20 cellular contexts compared by ENCODE assay signal in the genomic region with DNA sequence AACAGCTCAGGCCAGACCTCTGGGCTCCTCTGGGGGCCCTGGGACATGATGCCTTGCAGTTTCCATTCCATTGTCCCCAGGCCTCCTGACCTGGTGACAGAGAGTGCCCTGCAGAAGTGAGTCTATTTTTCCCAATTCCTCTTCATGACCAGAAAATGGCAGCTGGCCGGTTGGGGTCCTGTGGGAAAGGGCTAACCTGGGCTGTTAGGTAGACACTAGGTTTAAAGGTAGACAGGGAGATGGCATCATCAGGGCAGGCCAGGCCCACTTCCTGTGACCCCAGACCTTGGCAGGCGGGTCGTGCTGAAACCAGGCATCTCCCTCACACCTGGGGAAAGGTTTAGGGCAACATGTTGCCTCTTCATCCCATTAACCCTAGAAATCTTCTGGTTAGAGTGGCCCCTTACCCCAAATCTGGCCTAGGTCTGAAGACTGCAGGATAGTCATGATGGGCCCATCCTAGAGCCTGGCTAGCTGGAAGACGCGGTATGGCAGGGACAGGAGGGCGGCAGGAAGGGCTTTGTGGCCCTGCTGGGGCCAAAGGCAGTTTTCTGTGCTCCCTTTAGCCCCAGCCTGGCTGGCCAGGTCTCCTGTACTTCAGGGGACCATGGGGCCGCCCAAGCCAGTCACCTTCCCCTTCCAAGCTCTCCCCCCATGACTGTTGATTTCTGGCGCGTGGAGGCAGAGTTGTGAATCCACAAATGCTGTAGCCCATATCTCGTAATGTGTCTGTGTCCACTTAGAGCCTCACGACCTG. TPM values are rescaled to one million over a fixed set of nuclear protein-coding genes. Genes with fewer than 3 reads are reported as not detected.
DNase-seq lines count a peak whose midpoint lies in the region; ATAC-seq and TF ChIP-seq lines count a peak whose summit lies in the region.
"Had no signal": no experiment of that assay in that cellular context is flagged by ENCODE, and none has a peak within 500 bp of the region (broad histone marks: within the 10 kb centered on the region; RNA-seq: fewer than 3 reads in every experiment).

No MANE protein-coding gene starts in this region.

- H3K79me2 ChIP-seq in neural progenitor cell (ENCODE audit: low read depth) = no peaks in the 10 kb centered on the region

- no peak overlapping the region for H3K9ac ChIP-seq in neural progenitor cell
- H3K9ac ChIP-seq: GM23248 had no signal

- H3K4me2 ChIP-seq in neural progenitor cell = no peak overlapping the region
- H3K4me2 ChIP-seq: A549 had no signal

- in situ Hi-C loops in G401 (cut with HindIII; ENCODE audit: low sequenced_read_pairs) = no loop called here

- peaks cover 22% of the 10 kb centered on the region for H3K4me1 Mint-ChIP-seq in activated CD4-positive, alpha-beta T cell treated with anti-CD3 and anti-CD28 coated beads, Interleukin-2, amount 10 ng/mL, durations not matched to agents 7 days and 5 days
- H3K4me1 Mint-ChIP-seq in activated CD4-positive, alpha-beta T cell treated with anti-CD3 and anti-CD28 coated beads for 36 hours = peaks cover 16% of the 10 kb centered on the region
- H3K4me1 Mint-ChIP-seq in neural progenitor cell = peaks cover 14% of the 10 kb centered on the region

- no peaks in the 10 kb centered on the region for H3K27me3 ChIP-seq in neural progenitor cell
- H3K27me3 ChIP-seq in upper lobe of right lung = no peaks in the 10 kb centered on the region
- H3K27me3 ChIP-seq in vagina = no peaks in the 10 kb centered on the region

- DNase-seq in activated CD4-positive, alpha-beta T cell treated with anti-CD3 and anti-CD28 coated beads, Interleukin-2, amount 10 ng/mL, durations not matched to agents 7 days and 5 days = no peak
- no peak for DNase-seq in activated CD4-positive, alpha-beta T cell treated with anti-CD3 and anti-CD28 coated beads for 36 hours
- DNase-seq in islet precursor cell = peak; percentile 22
- DNase-seq in neural progenitor cell (ENCODE audit: low spot score) = no peak
- DNase-seq in upper lobe of right lung = peak; percentile 44
- no peak for DNase-seq in stimulated activated CD4-positive, alpha-beta T cell treated with anti-CD3 and anti-CD28 coated beads, Interleukin-12 subunit alpha, Interleukin-12 subunit beta, amount 100 ng/mL, for 4 hours
- no peak for DNase-seq in vagina (ENCODE audit: extremely low spot score in 2 of 2)
- no peak for DNase-seq in G401 (ENCODE audit: low spot score)
- DNase-seq: AML-193; CD4-positive, alpha-beta memory T cell; DMS153; DMS79; GF-D8; GM23248; HCEC 1CT; IMR-90 had no signal

- H3K27ac ChIP-seq in neural progenitor cell = no peak overlapping the region
- H3K27ac ChIP-seq in upper lobe of right lung = no peak overlapping the region
- no peak overlapping the region for H3K27ac ChIP-seq in vagina
- H3K27ac ChIP-seq: 22Rv1, A549, C4-2B, GM23248 had no signal

- no peak overlapping the region for H3K4me3 ChIP-seq in neural progenitor cell
- no peak overlapping the region for H3K4me3 ChIP-seq in upper lobe of right lung
- H3K4me3 ChIP-seq in vagina = no peak overlapping the region
- H3K4me3 ChIP-seq: A549, GM23248 had no signal

- no peak for TF ChIP-seq POLR2A in vagina (IDR thresholded peaks at IDR 0.05)

- no peaks in the 10 kb centered on the region for H4K20me1 ChIP-seq in neural progenitor cell (ENCODE audit: low read depth)

- intact Hi-C loops in activated CD4-positive, alpha-beta T cell treated with anti-CD3 and anti-CD28 coated beads for 36 hours (cut with DNase I, micrococcal nuclease) = no loop called here
- intact Hi-C loops in upper lobe of right lung (cut with DNase I) = no loop called here
- intact Hi-C loops in vagina (cut with DNase I) = no loop called here

- POLR2A ChIA-PET in activated CD4-positive, alpha-beta T cell treated with anti-CD3 and anti-CD28 coated beads, Interleukin-2, amount 10 ng/mL, durations not matched to agents 7 days and 5 days (lab: Charles Lee) = no interaction called here
- POLR2A ChIA-PET in activated CD4-positive, alpha-beta T cell treated with anti-CD3 and anti-CD28 coated beads for 36 hours (lab: Charles Lee) = interaction anchor here (0.6 kb wide), 1 partner anchor 173 kb away, joined by 4 read pairs; no protein-coding TSS in a partner anchor

- no peaks in the 10 kb centered on the region for H3K9me3 Mint-ChIP-seq in activated CD4-positive, alpha-beta T cell treated with anti-CD3 and anti-CD28 coated beads, Interleukin-2, amount 10 ng/mL, durations not matched to agents 7 days and 5 days
- no peaks in the 10 kb centered on the region for H3K9me3 Mint-ChIP-seq in activated CD4-positive, alpha-beta T cell treated with anti-CD3 and anti-CD28 coated beads for 36 hours (ENCODE audit: low read depth)
- H3K9me3 Mint-ChIP-seq in neural progenitor cell = no peaks in the 10 kb centered on the region
- H3K9me3 Mint-ChIP-seq: CD4-positive, alpha-beta memory T cell had no signal

- H3K4me3 Mint-ChIP-seq in activated CD4-positive, alpha-beta T cell treated with anti-CD3 and anti-CD28 coated beads, Interleukin-2, amount 10 ng/mL, durations not matched to agents 7 days and 5 days = no peak overlapping the region
- no peak overlapping the region for H3K4me3 Mint-ChIP-seq in activated CD4-positive, alpha-beta T cell treated with anti-CD3 and anti-CD28 coated beads for 36 hours
- H3K4me3 Mint-ChIP-seq in neural progenitor cell = peak overlapping the region; percentile 5
- H3K4me3 Mint-ChIP-seq: CD4-positive, alpha-beta memory T cell had no signal

- H3K27ac Mint-ChIP-seq in activated CD4-positive, alpha-beta T cell treated with anti-CD3 and anti-CD28 coated beads, Interleukin-2, amount 10 ng/mL, durations not matched to agents 7 days and 5 days = peak overlapping the region; percentile 27
- H3K27ac Mint-ChIP-seq in activated CD4-positive, alpha-beta T cell treated with anti-CD3 and anti-CD28 coated beads for 36 hours = no peak overlapping the region
- H3K27ac Mint-ChIP-seq in neural progenitor cell = no peak overlapping the region

- H3K36me3 ChIP-seq in neural progenitor cell = no peaks in the 10 kb centered on the region
- no peaks in the 10 kb centered on the region for H3K36me3 ChIP-seq in upper lobe of right lung
- H3K36me3 ChIP-seq in vagina = no peaks in the 10 kb centered on the region

- peaks cover 7% of the 10 kb centered on the region for H3K36me3 Mint-ChIP-seq in activated CD4-positive, alpha-beta T cell treated with anti-CD3 and anti-CD28 coated beads, Interleukin-2, amount 10 ng/mL, durations not matched to agents 7 days and 5 days (ENCODE audit: low read depth)
- H3K36me3 Mint-ChIP-seq in activated CD4-positive, alpha-beta T cell treated with anti-CD3 and anti-CD28 coated beads for 36 hours (ENCODE audit: low read depth) = peaks cover 11% of the 10 kb centered on the region
- H3K36me3 Mint-ChIP-seq in neural progenitor cell = peaks cover 17% of the 10 kb centered on the region
- H3K36me3 Mint-ChIP-seq: CD4-positive, alpha-beta memory T cell had no signal

- peaks cover 9% of the 10 kb centered on the region for H3K4me1 ChIP-seq in neural progenitor cell
- H3K4me1 ChIP-seq in upper lobe of right lung = no peaks in the 10 kb centered on the region
- H3K4me1 ChIP-seq in vagina = no peaks in the 10 kb centered on the region
- H3K4me1 ChIP-seq: A549 had no signal

- no peaks in the 10 kb centered on the region for H3K27me3 Mint-ChIP-seq in activated CD4-positive, alpha-beta T cell treated with anti-CD3 and anti-CD28 coated beads, Interleukin-2, amount 10 ng/mL, durations not matched to agents 7 days and 5 days
- no peaks in the 10 kb centered on the region for H3K27me3 Mint-ChIP-seq in activated CD4-positive, alpha-beta T cell treated with anti-CD3 and anti-CD28 coated beads for 36 hours
- peaks cover 6% of the 10 kb centered on the region for H3K27me3 Mint-ChIP-seq in neural progenitor cell (ENCODE audit: insufficient read depth, low read depth)

- no peaks in the 10 kb centered on the region for H3K9me3 ChIP-seq in neural progenitor cell (ENCODE audit: low read depth)
- H3K9me3 ChIP-seq in upper lobe of right lung = no peaks in the 10 kb centered on the region
- H3K9me3 ChIP-seq in vagina = no peaks in the 10 kb centered on the region
- H3K9me3 ChIP-seq: A549 had no signal

- TF ChIP-seq CTCF in neural progenitor cell (IDR thresholded peaks at IDR 0.05) (no peak), upper lobe of right lung (IDR thresholded peaks at IDR 0.05) (no peak), vagina (IDR thresholded peaks at IDR 0.05) (no peak)

- H3F3A ChIP-seq in neural progenitor cell (ENCODE audit: low read depth) = no peaks in the 10 kb centered on the region

- H2AFZ ChIP-seq in neural progenitor cell (replicated peaks) = no peak overlapping the region
- H2AFZ ChIP-seq: GM23248 had no signal

- CTCF ChIA-PET in activated CD4-positive, alpha-beta T cell treated with anti-CD3 and anti-CD28 coated beads, Interleukin-2, amount 10 ng/mL, durations not matched to agents 7 days and 5 days (lab: Charles Lee) = no interaction called here
- CTCF ChIA-PET in activated CD4-positive, alpha-beta T cell treated with anti-CD3 and anti-CD28 coated beads for 36 hours (lab: Charles Lee) = no interaction called here

- no peak for ATAC-seq in activated CD4-positive, alpha-beta T cell treated with anti-CD3 and anti-CD28 coated beads for 36 hours
- no peak for ATAC-seq in upper lobe of right lung
- ATAC-seq: A549 had no signal

RNA-seq across cellular contexts. Expression of gene POMC, which starts 10.1 kb away (rescaled TPM):
- 1 to 10 TPM; 4.1 to 5.0 TPM for total RNA-seq in activated CD4-positive, alpha-beta T cell treated with anti-CD3 and anti-CD28 coated beads, Interleukin-2, amount 10 ng/mL, durations not matched to agents 7 days and 5 days
- 1 to 10 TPM; 5.7 to 8.3 TPM for total RNA-seq in activated CD4-positive, alpha-beta T cell treated with anti-CD3 and anti-CD28 coated beads for 36 hours
- total RNA-seq in neural progenitor cell (ENCODE audit: low replicate concordance) = not detected in 2 replicates
- total RNA-seq in upper lobe of right lung = 3.3 TPM
- 2.5 TPM for total RNA-seq in vagina
- not detected in 2 replicates for total RNA-seq in G401 (2014; rRNA removed; shearing (Covaris generic))
- total RNA-seq: HT1080, IMR-90 had no signal

Comparison
In these comparisons a context has a peak if more than half of its experiments do, and no peak if none do; other contexts are left out.
1. DNase-seq: peak in islet precursor cell (single experiment) and upper lobe of right lung (single experiment); none in activated CD4-positive, alpha-beta T cell treated with anti-CD3 and anti-CD28 coated beads, Interleukin-2, amount 10 ng/mL, durations not matched to agents 7 days and 5 days (single experiment), activated CD4-positive, alpha-beta T cell treated with anti-CD3 and anti-CD28 coated beads for 36 hours (single experiment), neural progenitor cell (single experiment), stimulated activated CD4-positive, alpha-beta T cell treated with anti-CD3 and anti-CD28 coated beads, Interleukin-12 subunit alpha, Interleukin-12 subunit beta, amount 100 ng/mL, for 4 hours (single experiment), vagina (0 of 2) and G401 (single experiment).